ENCODE assay signal across 34 cellular contexts in the genomic region with DNA sequence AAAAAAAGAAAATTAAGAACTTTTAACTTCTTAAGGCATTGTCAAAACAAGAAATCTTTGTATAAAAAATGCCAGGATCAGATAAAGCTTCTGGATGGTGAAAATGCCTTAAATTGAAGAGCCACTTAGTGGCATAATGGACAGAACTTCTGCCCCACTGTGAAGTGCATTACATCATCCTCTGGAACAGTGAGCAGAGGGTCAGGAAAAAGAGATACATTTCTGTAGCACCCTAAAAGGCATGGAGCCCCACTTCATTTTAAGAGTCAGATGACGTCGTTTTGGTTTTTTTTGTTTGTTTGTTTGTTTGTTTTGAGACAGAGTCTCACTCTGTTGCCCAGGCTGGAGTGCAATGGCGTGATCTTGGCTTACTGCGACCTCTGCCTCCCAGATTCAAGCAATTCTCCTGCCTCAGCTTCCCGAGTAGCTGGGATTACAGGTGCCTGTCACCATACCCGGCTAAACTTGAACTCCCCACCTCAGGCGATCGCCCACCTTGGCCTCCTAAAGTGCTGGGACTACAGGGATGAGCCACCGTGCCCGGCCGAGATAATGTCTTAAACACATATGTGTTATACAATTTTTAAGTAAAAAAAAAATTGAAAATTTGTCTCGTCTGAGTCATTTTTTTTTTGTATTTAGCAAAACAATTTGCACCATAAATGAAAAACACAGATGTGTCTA. TPM values are rescaled to one million over a fixed set of nuclear protein-coding genes. Genes with fewer than 3 reads are reported as not detected.
"Had no signal": no experiment of that assay in that cellular context is flagged by ENCODE, and none has a peak within 500 bp of the region (broad histone marks: within the 10 kb centered on the region; RNA-seq: fewer than 3 reads in every experiment).

No MANE protein-coding gene starts in this region.

- H3K27me3 ChIP-seq: Peyer's patch had no signal

- H3K4me3 ChIP-seq: Peyer's patch had no signal

- H3K36me3 ChIP-seq: Peyer's patch had no signal

- DNase-seq: activated B cell treated with CpG ODN at 0.5 μM for 24 hours; activated CD4-positive, alpha-beta memory T cell treated with anti-CD3 and anti-CD28 coated beads for 36 hours; activated CD4-positive, alpha-beta T cell treated with anti-CD3 and anti-CD28 coated beads for 4 hours; activated CD4-positive, alpha-beta T cell treated with anti-CD3 and anti-CD28 coated beads, Interleukin-2, amount 50 U/mL, for 1 hour; activated CD4-positive, CD25-positive, alpha-beta regulatory T cell treated with anti-CD3 and anti-CD28 coated beads, Interleukin-2, amount 50 U/mL, for 72 hours; activated CD8-positive, alpha-beta memory T cell treated with anti-CD3 and anti-CD28 coated beads, Interleukin-2, amount 50 U/mL, for 4 hours; activated gamma-delta T cell treated with Interleukin-2 at 50 U/mL for 16 hours; activated naive CD4-positive, alpha-beta T cell treated with anti-CD3 and anti-CD28 coated beads for 36 hours; activated T-cell treated with anti-CD3 and anti-CD28 coated beads for 4 hours; activated T-cell treated with anti-CD3 and anti-CD28 coated beads, Interleukin-2, amount 50 U/mL, for 4 hours; anterior cingulate cortex; cerebellar nuclear complex; KG1; NCI-H1092 treated with DMSO at 0.1 percent for 48 hours; NCI-H1417; NCI-H146; NCI-H187 treated with DMSO at 0.1 percent for 48 hours; NCI-H2081; NCI-H345; NCI-H524 treated with DMSO at 0.1 percent for 48 hours; NCI-H748 treated with DMSO at 0.1 percent for 48 hours; NK-92 treated with Interleukin-12 subunit alpha and Interleukin-12 subunit beta, amount 100 ng/mL, for 24 hours; PC-3; Peyer's patch; RPMI8226; SW 1271; T-helper 1 cell; T-helper 2 cell; T-helper 9 cell had no signal

- H3K4me1 ChIP-seq: Peyer's patch had no signal

- FAIRE-seq: bronchial epithelial cell had no signal

- H3K27ac ChIP-seq: Peyer's patch, VCaP had no signal

- H3K9me3 ChIP-seq: Peyer's patch had no signal

RNA-seq across cellular contexts. Expression of gene SLC13A1, which starts 29.3 kb away (rescaled TPM):
- total RNA-seq: activated B cell treated with CpG ODN at 0.5 μM for 24 hours; activated CD4-positive, alpha-beta memory T cell treated with anti-CD3 and anti-CD28 coated beads for 36 hours; activated naive CD4-positive, alpha-beta T cell treated with anti-CD3 and anti-CD28 coated beads for 36 hours; activated naive CD4-positive, alpha-beta T cell treated with anti-CD3 and anti-CD28 coated beads, Interleukin-2, amount 50 U/mL, for 72 hours; activated T-cell treated with anti-CD3 and anti-CD28 coated beads, Interleukin-2, amount 50 U/mL, for 4 hours; bronchial epithelial cell; LHCN-M2; NCI-H460; PC-3 had no signal
